Comparison of ENCODE assay signal across 1 cellular context in the genomic region with DNA sequence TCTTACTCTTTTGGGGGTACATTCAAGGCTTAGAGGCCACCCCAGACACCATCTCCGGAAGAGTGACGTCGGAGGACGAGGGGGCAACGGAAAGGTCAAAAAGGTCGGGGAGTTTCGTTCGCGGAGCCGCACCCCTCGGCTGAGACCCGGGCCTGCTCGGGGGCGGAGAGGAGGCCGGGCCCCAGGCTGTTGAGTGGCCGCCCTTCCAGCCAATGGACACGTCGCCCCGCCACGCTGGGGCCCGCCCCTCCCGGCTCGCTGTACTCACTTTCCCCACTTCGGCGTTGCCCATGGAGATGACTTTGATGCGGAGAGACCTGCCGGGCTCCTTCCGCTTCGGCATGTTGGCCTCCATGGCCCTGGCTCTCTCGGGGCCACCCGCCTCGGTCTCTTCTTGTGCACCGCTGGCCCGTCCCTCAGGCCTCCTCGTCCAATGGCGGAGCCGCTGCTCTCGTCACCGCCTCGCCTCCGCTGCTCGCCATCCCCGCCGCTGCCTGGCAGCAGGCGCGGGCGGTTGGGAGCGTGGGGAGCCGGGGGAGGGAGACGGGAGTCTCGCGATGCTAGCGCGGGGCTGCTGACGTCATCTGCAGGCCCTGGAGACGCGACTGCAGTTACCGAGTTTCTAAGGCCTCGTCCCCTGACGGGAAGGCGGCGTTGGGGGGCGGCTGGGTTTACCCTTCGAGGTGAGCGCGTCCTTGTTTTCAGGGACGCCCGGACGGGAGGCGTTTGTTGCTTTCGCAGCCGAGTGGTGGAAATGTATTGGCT.
A peak's percentile ranks its signal among the peaks of the same experiment; 100 is the strongest.
TF ChIP-seq lines count a peak whose summit lies in the region.

TSS of gene DNAJC27 (minus strand) at position 406 of the 765 bp plus-strand sequence. CDS start at position 355, 51 bp downstream.

TF ChIP-seq in HepG2, 621 proteins besides CTCF, POLR2A, EP300 and RAD21 (continued from another document and continues in another):
- 0 out of 2 replicates have a peak, but pooled peaks have one; percentile 73 for TF ChIP-seq DDIT3 (CRISPR knock-in tag; IDR thresholded peaks at IDR 0.05)
- no peak for TF ChIP-seq ZKSCAN5 (CRISPR knock-in tag; IDR thresholded peaks at IDR 0.05)
- no peak for TF ChIP-seq ARNT (IDR thresholded peaks at IDR 0.05)
- TF ChIP-seq, protein P1, sequence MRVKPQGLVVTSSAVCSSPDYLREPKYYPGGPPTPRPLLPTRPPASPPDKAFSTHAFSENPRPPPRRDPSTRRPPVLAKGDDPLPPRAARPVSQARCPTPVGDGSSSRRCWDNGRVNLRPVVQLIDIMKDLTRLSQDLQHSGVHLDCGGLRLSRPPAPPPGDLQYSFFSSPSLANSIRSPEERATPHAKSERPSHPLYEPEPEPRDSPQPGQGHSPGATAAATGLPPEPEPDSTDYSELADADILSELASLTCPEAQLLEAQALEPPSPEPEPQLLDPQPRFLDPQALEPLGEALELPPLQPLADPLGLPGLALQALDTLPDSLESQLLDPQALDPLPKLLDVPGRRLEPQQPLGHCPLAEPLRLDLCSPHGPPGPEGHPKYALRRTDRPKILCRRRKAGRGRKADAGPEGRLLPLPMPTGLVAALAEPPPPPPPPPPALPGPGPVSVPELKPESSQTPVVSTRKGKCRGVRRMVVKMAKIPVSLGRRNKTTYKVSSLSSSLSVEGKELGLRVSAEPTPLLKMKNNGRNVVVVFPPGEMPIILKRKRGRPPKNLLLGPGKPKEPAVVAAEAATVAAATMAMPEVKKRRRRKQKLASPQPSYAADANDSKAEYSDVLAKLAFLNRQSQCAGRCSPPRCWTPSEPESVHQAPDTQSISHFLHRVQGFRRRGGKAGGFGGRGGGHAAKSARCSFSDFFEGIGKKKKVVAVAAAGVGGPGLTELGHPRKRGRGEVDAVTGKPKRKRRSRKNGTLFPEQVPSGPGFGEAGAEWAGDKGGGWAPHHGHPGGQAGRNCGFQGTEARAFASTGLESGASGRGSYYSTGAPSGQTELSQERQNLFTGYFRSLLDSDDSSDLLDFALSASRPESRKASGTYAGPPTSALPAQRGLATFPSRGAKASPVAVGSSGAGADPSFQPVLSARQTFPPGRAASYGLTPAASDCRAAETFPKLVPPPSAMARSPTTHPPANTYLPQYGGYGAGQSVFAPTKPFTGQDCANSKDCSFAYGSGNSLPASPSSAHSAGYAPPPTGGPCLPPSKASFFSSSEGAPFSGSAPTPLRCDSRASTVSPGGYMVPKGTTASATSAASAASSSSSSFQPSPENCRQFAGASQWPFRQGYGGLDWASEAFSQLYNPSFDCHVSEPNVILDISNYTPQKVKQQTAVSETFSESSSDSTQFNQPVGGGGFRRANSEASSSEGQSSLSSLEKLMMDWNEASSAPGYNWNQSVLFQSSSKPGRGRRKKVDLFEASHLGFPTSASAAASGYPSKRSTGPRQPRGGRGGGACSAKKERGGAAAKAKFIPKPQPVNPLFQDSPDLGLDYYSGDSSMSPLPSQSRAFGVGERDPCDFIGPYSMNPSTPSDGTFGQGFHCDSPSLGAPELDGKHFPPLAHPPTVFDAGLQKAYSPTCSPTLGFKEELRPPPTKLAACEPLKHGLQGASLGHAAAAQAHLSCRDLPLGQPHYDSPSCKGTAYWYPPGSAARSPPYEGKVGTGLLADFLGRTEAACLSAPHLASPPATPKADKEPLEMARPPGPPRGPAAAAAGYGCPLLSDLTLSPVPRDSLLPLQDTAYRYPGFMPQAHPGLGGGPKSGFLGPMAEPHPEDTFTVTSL (CRISPR knock-in tag; IDR thresholded peaks at IDR 0.05; ENCODE audit: borderline replicate concordance) = no peak
- TF ChIP-seq ZNF614 (CRISPR knock-in tag; IDR thresholded peaks at IDR 0.05; ENCODE audit: borderline replicate concordance) = peak; percentile 94
- peak; percentile 11 for TF ChIP-seq ZNF136 (CRISPR knock-in tag; IDR thresholded peaks at IDR 0.05; ENCODE audit: low read depth)
- TF ChIP-seq, protein P2, sequence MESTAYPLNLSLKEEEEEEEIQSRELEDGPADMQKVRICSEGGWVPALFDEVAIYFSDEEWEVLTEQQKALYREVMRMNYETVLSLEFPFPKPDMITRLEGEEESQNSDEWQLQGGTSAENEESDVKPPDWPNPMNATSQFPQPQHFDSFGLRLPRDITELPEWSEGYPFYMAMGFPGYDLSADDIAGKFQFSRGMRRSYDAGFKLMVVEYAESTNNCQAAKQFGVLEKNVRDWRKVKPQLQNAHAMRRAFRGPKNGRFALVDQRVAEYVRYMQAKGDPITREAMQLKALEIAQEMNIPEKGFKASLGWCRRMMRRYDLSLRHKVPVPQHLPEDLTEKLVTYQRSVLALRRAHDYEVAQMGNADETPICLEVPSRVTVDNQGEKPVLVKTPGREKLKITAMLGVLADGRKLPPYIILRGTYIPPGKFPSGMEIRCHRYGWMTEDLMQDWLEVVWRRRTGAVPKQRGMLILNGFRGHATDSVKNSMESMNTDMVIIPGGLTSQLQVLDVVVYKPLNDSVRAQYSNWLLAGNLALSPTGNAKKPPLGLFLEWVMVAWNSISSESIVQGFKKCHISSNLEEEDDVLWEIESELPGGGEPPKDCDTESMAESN (CRISPR knock-in tag; conservative IDR thresholded peaks at IDR 0.05) = peak; percentile 88; the same call in 1 of the 2 replicates
- TF ChIP-seq ZNF83 (CRISPR knock-in tag; IDR thresholded peaks at IDR 0.05; ENCODE audit: borderline replicate concordance) = peak; percentile 13; the same call in 1 of the 2 replicates
- peak; percentile 92 for TF ChIP-seq ZHX1 (CRISPR knock-in tag; IDR thresholded peaks at IDR 0.05; ENCODE audit: low read depth)
- TF ChIP-seq ZNF850 (CRISPR knock-in tag; conservative IDR thresholded peaks at IDR 0.05) = no peak
- peak; percentile 62; the same call in 1 of the 2 replicates for TF ChIP-seq REPIN1 (CRISPR knock-in tag; IDR thresholded peaks at IDR 0.05; ENCODE audit: borderline replicate concordance, low read depth)
- peak; percentile 49 for TF ChIP-seq ZBTB46 (CRISPR knock-in tag; IDR thresholded peaks at IDR 0.05; ENCODE audit: borderline replicate concordance)
- TF ChIP-seq ZNF567 (CRISPR knock-in tag; IDR thresholded peaks at IDR 0.05; ENCODE audit: borderline replicate concordance) = no peak
- no peak for TF ChIP-seq ZNF546 (CRISPR knock-in tag; conservative IDR thresholded peaks at IDR 0.05)
- 0 out of 2 replicates have a peak, but pooled peaks have one; percentile 67 for TF ChIP-seq ZNF543 (CRISPR knock-in tag; IDR thresholded peaks at IDR 0.05)
- TF ChIP-seq ZBTB7B (CRISPR knock-in tag; IDR thresholded peaks at IDR 0.05) = peak; percentile 75; the same call in 1 of the 2 replicates
- TF ChIP-seq ZNF556 (CRISPR knock-in tag; IDR thresholded peaks at IDR 0.05; ENCODE audit: borderline replicate concordance) = 0 out of 2 replicates have a peak, but pooled peaks have one; percentile 74
- TF ChIP-seq TGIF2 (CRISPR knock-in tag; IDR thresholded peaks at IDR 0.05) = peak; percentile 90
- no peak; the same call in none of the 2 replicates for TF ChIP-seq NFKBIZ (CRISPR knock-in tag; IDR thresholded peaks at IDR 0.05)
- TF ChIP-seq ZBTB2 (CRISPR knock-in tag; IDR thresholded peaks at IDR 0.05; ENCODE audit: low read depth) = peak; percentile 73
- TF ChIP-seq SNAPC2 (CRISPR knock-in tag; IDR thresholded peaks at IDR 0.05) = 0 out of 2 replicates have a peak, but pooled peaks have one; percentile 13
- TF ChIP-seq, protein P3, sequence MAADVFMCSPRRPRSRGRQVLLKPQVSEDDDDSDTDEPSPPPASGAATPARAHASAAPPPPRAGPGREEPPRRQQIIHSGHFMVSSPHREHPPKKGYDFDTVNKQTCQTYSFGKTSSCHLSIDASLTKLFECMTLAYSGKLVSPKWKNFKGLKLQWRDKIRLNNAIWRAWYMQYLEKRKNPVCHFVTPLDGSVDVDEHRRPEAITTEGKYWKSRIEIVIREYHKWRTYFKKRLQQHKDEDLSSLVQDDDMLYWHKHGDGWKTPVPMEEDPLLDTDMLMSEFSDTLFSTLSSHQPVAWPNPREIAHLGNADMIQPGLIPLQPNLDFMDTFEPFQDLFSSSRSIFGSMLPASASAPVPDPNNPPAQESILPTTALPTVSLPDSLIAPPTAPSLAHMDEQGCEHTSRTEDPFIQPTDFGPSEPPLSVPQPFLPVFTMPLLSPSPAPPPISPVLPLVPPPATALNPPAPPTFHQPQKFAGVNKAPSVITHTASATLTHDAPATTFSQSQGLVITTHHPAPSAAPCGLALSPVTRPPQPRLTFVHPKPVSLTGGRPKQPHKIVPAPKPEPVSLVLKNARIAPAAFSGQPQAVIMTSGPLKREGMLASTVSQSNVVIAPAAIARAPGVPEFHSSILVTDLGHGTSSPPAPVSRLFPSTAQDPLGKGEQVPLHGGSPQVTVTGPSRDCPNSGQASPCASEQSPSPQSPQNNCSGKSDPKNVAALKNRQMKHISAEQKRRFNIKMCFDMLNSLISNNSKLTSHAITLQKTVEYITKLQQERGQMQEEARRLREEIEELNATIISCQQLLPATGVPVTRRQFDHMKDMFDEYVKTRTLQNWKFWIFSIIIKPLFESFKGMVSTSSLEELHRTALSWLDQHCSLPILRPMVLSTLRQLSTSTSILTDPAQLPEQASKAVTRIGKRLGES (CRISPR knock-in tag; IDR thresholded peaks at IDR 0.05; ENCODE audit: borderline replicate concordance) = no peak
- TF ChIP-seq TEAD2 (CRISPR knock-in tag; IDR thresholded peaks at IDR 0.05) = no peak
- no peak; the same call in none of the 2 replicates for TF ChIP-seq GATAD2A (CRISPR knock-in tag; IDR thresholded peaks at IDR 0.05)
- peak; percentile 44; the same call in 1 of the 2 replicates for TF ChIP-seq FOXK1 (CRISPR knock-in tag; IDR thresholded peaks at IDR 0.05; ENCODE audit: borderline replicate concordance, low read depth)
- no peak; the same call in 1 of the 2 replicates for TF ChIP-seq ZNF563 (CRISPR knock-in tag; IDR thresholded peaks at IDR 0.05)
- TF ChIP-seq, protein P4, sequence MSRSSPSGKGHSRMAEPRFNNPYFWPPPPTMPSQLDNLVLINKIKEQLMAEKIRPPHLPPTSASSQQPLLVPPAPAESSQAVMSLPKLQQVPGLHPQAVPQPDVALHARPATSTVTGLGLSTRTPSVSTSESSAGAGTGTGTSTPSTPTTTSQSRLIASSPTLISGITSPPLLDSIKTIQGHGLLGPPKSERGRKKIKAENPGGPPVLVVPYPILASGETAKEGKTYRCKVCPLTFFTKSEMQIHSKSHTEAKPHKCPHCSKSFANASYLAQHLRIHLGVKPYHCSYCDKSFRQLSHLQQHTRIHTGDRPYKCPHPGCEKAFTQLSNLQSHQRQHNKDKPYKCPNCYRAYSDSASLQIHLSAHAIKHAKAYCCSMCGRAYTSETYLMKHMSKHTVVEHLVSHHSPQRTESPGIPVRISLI (CRISPR knock-in tag; IDR thresholded peaks at IDR 0.05; ENCODE audit: borderline replicate concordance) = peak; percentile 89
- TF ChIP-seq NRL (CRISPR knock-in tag; IDR thresholded peaks at IDR 0.05; ENCODE audit: borderline replicate concordance) = peak; percentile 31
- no peak for TF ChIP-seq NFIC (IDR thresholded peaks at IDR 0.05; ENCODE audit: low read length)
- peak; percentile 51 for TF ChIP-seq AGO2 (optimal IDR thresholded peaks at IDR 0.05; ENCODE audit: low read depth, low read length)
- TF ChIP-seq KDM1A (CRISPR knock-in tag; IDR thresholded peaks at IDR 0.05) = peak; percentile 18; the same call in 1 of the 2 replicates
